ENCODE assay signal across 8 cellular contexts in the genomic region with DNA sequence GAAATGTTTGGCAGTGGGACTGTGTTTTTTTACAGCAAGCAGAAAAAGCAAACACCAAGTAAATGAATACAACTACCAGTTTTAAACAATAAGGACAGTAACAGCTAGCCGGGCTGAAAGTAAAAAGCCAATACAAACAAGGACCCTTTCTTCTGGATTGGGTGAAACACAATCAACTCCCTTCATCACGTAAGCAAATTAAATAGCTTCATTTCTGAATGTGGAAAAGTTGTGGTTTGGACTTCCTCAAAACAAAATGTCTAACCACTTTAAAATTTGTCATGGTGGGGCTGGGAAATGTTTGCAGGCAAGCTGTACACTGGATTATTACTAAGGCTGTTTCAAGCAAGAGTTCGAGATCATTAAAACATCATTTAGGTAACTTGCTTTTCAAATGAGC. TPM values are rescaled to one million over a fixed set of nuclear protein-coding genes. Genes with fewer than 3 reads are reported as not detected.
DNase-seq lines count a peak whose midpoint lies in the region; ATAC-seq, FAIRE-seq and TF ChIP-seq lines count a peak whose summit lies in the region.

No MANE protein-coding gene starts in this region.

- H3K27ac Mint-ChIP-seq in activated naive CD8-positive, alpha-beta T cell treated with anti-CD3 and anti-CD28 coated beads, Interleukin-2, amount 10 ng/mL, durations not matched to agents 7 days and 5 days = no peak overlapping the region

- peaks cover 42% of the 10 kb centered on the region for H3K36me3 Mint-ChIP-seq in activated naive CD8-positive, alpha-beta T cell treated with anti-CD3 and anti-CD28 coated beads, Interleukin-2, amount 10 ng/mL, durations not matched to agents 7 days and 5 days

- FAIRE-seq in HepG2 (lab: Jason Lieb, UNC) = peak; percentile 21

- no peak for ATAC-seq in right cardiac atrium
- ATAC-seq in activated naive CD8-positive, alpha-beta T cell treated with anti-CD3 and anti-CD28 coated beads, Interleukin-2, amount 10 ng/mL, durations not matched to agents 7 days and 5 days (ENCODE audit: low read depth) = no peak
- ATAC-seq in HepG2 = no peak
- ATAC-seq in left colon = no peak
- ATAC-seq in GM19395 (IDR thresholded peaks at IDR 0.05; ENCODE audit: unreplicated experiment) = no peak

- peaks cover 19% of the 10 kb centered on the region for H3K4me1 ChIP-seq in right cardiac atrium (ENCODE audit: control insufficient read depth, insufficient read depth, low read length)
- H3K4me1 ChIP-seq in HepG2 (ENCODE audit: insufficient read depth, low read length) = peaks cover 76% of the 10 kb centered on the region
- H3K4me1 ChIP-seq in uterus = peaks cover 0 to 14% of the 10 kb centered on the region in 2 donors

- H2AFZ ChIP-seq in HepG2 (ENCODE audit: low read length) = no peak overlapping the region

- TF ChIP-seq CTCF in HepG2 (CRISPR knock-in tag; IDR thresholded peaks at IDR 0.05) (no peak), uterus (IDR thresholded peaks at IDR 0.05) (no peak)

- CTCF ChIA-PET in HepG2 (lab: Yijun Ruan, JAX; ENCODE audit: low intra/inter-chr PET ratio, low total read pairs) = no interaction called here

- no peak for TF ChIP-seq RAD21 in HepG2 (CRISPR knock-in tag; IDR thresholded peaks at IDR 0.05)

- in situ Hi-C loops in HepG2 (cut with HindIII; ENCODE audit: extremely low pct_ligation_motif_present, low pct_unique_long_range_greater_than_20kb) = no loop called here

- peak overlapping the region; percentile 28 for H3K4me3 Mint-ChIP-seq in activated naive CD8-positive, alpha-beta T cell treated with anti-CD3 and anti-CD28 coated beads, Interleukin-2, amount 10 ng/mL, durations not matched to agents 7 days and 5 days

- WGBS in right cardiac atrium = 48% methylated on average over 3 of the region's 3 CpGs
- WGBS in HepG2 (ENCODE audit: low lambda C conversion rate) = 53% methylated on average over 3 of the region's 3 CpGs

- H4K20me1 ChIP-seq in HepG2 (ENCODE audit: insufficient read depth, low read length) = no peaks in the 10 kb centered on the region

- no peak overlapping the region; the same call in 1 of the 2 replicates for H3K9ac ChIP-seq in HepG2 (ENCODE audit: insufficient read depth, low read depth, low read length)

- no peak for TF ChIP-seq POLR2A in HepG2 (IDR thresholded peaks at IDR 0.05; ENCODE audit: insufficient read depth in 1 of 2, low read depth in 2 of 2, low read length in 2 of 2)
- TF ChIP-seq POLR2A in uterus (IDR thresholded peaks at IDR 0.05) = no peak

- H3K79me2 ChIP-seq in HepG2 (ENCODE audit: insufficient read depth, low read length) = no peaks in the 10 kb centered on the region

- H3K9me3 ChIP-seq in right cardiac atrium (ENCODE audit: control insufficient read depth, low read length) (no peaks in the 10 kb centered on the region), HepG2 (ENCODE audit: low read length) (no peaks in the 10 kb centered on the region), uterus (no peaks in the 10 kb centered on the region)

- no peaks in the 10 kb centered on the region for H3K9me3 Mint-ChIP-seq in activated naive CD8-positive, alpha-beta T cell treated with anti-CD3 and anti-CD28 coated beads, Interleukin-2, amount 10 ng/mL, durations not matched to agents 7 days and 5 days

- POLR2A ChIA-PET in activated naive CD8-positive, alpha-beta T cell treated with anti-CD3 and anti-CD28 coated beads, Interleukin-2, amount 10 ng/mL, durations not matched to agents 7 days and 5 days (lab: Charles Lee) = interaction anchor here (0.7 kb wide), 1 partner anchor 11 kb away, joined by 3 read pairs; no protein-coding TSS in a partner anchor
- POLR2A ChIA-PET in HepG2 (lab: Yijun Ruan, JAX) = interaction anchor here (1.1 kb wide), 1 partner anchor 51 kb away, joined by 4 read pairs; a partner anchor contains a TSS

- BruUV-seq in HepG2 (replicated peaks; lab: Mats Ljungman, UMichigan) = no TSS peak

- TF ChIP-seq EP300 in HepG2 (IDR thresholded peaks at IDR 0.05; ENCODE audit: low read depth in 2 of 2, low read length in 2 of 2) (no peak), HepG2 (CRISPR knock-in tag; IDR thresholded peaks at IDR 0.05; ENCODE audit: borderline replicate concordance) (no peak)

- no peak for DNase-seq in right cardiac atrium
- no peak for DNase-seq in cardiac septum (ENCODE audit: low spot score)
- no peak for DNase-seq in activated naive CD8-positive, alpha-beta T cell treated with anti-CD3 and anti-CD28 coated beads, Interleukin-2, amount 10 ng/mL, durations not matched to agents 7 days and 5 days
- DNase-seq in HepG2 (ENCODE audit: low spot score) = no peak
- no peak for DNase-seq in uterus
- no peak for DNase-seq in effector CD4-positive, alpha-beta T cell
- no peak for DNase-seq in left colon

- H3K36me3 ChIP-seq in HepG2 (replicated peaks in 1 of 2; ENCODE audit: control insufficient read depth in 1 of 2, insufficient read depth in 2 of 2, low read length in 2 of 2) (peaks cover 7 to 24% of the 10 kb centered on the region in 2 experiments), uterus (no peaks in the 10 kb centered on the region)

- no peaks in the 10 kb centered on the region for H3K27me3 ChIP-seq in right cardiac atrium (ENCODE audit: control insufficient read depth, insufficient read depth)
- no peaks in the 10 kb centered on the region for H3K27me3 ChIP-seq in HepG2 (ENCODE audit: control insufficient read depth in 1 of 2, insufficient read depth in 2 of 2, low read length in 2 of 2)
- H3K27me3 ChIP-seq in uterus = no peaks in the 10 kb centered on the region

- intact Hi-C loops in right cardiac atrium (cut with DNase I) = no loop called here
- intact Hi-C loops in cardiac septum (cut with DNase I) = no loop called here
- intact Hi-C loops in HepG2 (cut with micrococcal nuclease; ENCODE audit: unreplicated experiment) = loop anchor here (5.0 kb wide), 1 partner anchor 50 kb away; a partner anchor contains a TSS
- intact Hi-C loops in uterus (cut with DNase I; ENCODE audit: low total_unique reads) = no loop called here
- intact Hi-C loops in left colon (cut with DNase I, micrococcal nuclease) = no loop called here

- H3K4me3 ChIP-seq in right cardiac atrium (ENCODE audit: low read length) (no peak overlapping the region), HepG2 (replicated peaks in 1 of 3; ENCODE audit: insufficient read depth in 1 of 3, low read depth in 2 of 3, low read length in 3 of 3) (no peak overlapping the region), uterus (no peak overlapping the region)

- H3K4me1 Mint-ChIP-seq in activated naive CD8-positive, alpha-beta T cell treated with anti-CD3 and anti-CD28 coated beads, Interleukin-2, amount 10 ng/mL, durations not matched to agents 7 days and 5 days = peaks cover 25% of the 10 kb centered on the region

- no peak overlapping the region for H3K4me2 ChIP-seq in HepG2 (ENCODE audit: low read depth, low read length)

- H3K27ac ChIP-seq in right cardiac atrium (ENCODE audit: low read length) (peak overlapping the region; percentile 39), HepG2 (ENCODE audit: extremely low read length, insufficient read depth, low read length) (peak overlapping the region; percentile 76), uterus (peak overlapping the region; percentile 48 to 69)

- H3K27me3 Mint-ChIP-seq in activated naive CD8-positive, alpha-beta T cell treated with anti-CD3 and anti-CD28 coated beads, Interleukin-2, amount 10 ng/mL, durations not matched to agents 7 days and 5 days = no peaks in the 10 kb centered on the region

RNA-seq across cellular contexts. Expression of a gene that starts 47.4 kb away (rescaled TPM):
- total RNA-seq in right cardiac atrium (10 to 100 TPM in 3 of 4 donors, 1 to 10 TPM in 1; 7.1 to 13.5 (median 10.3) TPM), cardiac septum (9.3 TPM), HepG2 (2016; rRNA removed; fragmentation: Illumina TruSeq; extraction: Trizol) (10.4 and 12.2 TPM in 2 replicates), uterus (10 to 100 TPM in 3 of 4 donors, 1 to 10 TPM in 1; 5.9 to 19.0 (median 12.8) TPM), left colon (10 to 100 TPM; 15.0 to 17.2 TPM)
- polyA plus RNA-seq in right cardiac atrium (10.1 TPM), HepG2 (2011; rRNA removed) (6.3 and 6.7 TPM in 2 replicates)
- total RNA-seq in activated naive CD8-positive, alpha-beta T cell treated with anti-CD3 and anti-CD28 coated beads, Interleukin-2, amount 10 ng/mL, durations not matched to agents 7 days and 5 days = 10 to 100 TPM; 34.4 to 37.2 TPM
- total RNA-seq in HepG2 (2016; cell fraction: cytosol; rRNA removed; fragmentation: Illumina TruSeq; extraction: Trizol; ENCODE audit: low read depth) = 2.5 and 2.6 TPM in 2 replicates
- 8.5 and 11.7 TPM in 2 replicates for total RNA-seq in HepG2 (2016; cell fraction: insoluble cytoplasmic fraction; rRNA removed; fragmentation: Illumina TruSeq; extraction: Trizol)
- total RNA-seq in HepG2 (2016; cell fraction: membrane; rRNA removed; fragmentation: Illumina TruSeq; extraction: Trizol) = 5.2 and 5.6 TPM in 2 replicates
- total RNA-seq in HepG2 (2016; cell fraction: nucleus; rRNA removed; fragmentation: Illumina TruSeq; extraction: Trizol) = 12.5 and 13.8 TPM in 2 replicates
- polyA plus RNA-seq in HepG2 (2011; cell fraction: cytosol; rRNA removed) = 4.3 and 5.7 TPM in 2 replicates
- 32.3 and 36.3 TPM in 2 replicates for polyA plus RNA-seq in HepG2 (2011; cell fraction: nucleus; rRNA removed)
- 7.6 and 9.7 TPM in 2 replicates for polyA plus RNA-seq in HepG2 (2012)
- polyA plus RNA-seq in HepG2 (2016; cell fraction: cytosol; fragmentation: Illumina TruSeq; extraction: Trizol; ENCODE audit: low read depth) = 1.2 and 1.4 TPM in 2 replicates
- 11.8 and 12.5 TPM in 2 replicates for polyA plus RNA-seq in HepG2 (2016; cell fraction: insoluble cytoplasmic fraction; fragmentation: Illumina TruSeq; extraction: Trizol; ENCODE audit: low read depth)
- 3.1 and 3.4 TPM in 2 replicates for polyA plus RNA-seq in HepG2 (2016; cell fraction: membrane; fragmentation: Illumina TruSeq; extraction: Trizol; ENCODE audit: low read depth)
- 29.5 and 29.6 TPM in 2 replicates for polyA plus RNA-seq in HepG2 (2016; cell fraction: nucleus; fragmentation: Illumina TruSeq; extraction: Trizol; ENCODE audit: insufficient read depth, low read depth)
- polyA minus RNA-seq in HepG2 (2011; rRNA and poly(A)+ RNA removed; ENCODE audit: low replicate concordance) = 5.0 and 14.9 TPM in 2 replicates
- 1.4 and 1.7 TPM in 2 replicates for polyA minus RNA-seq in HepG2 (2011; cell fraction: cytosol; rRNA and poly(A)+ RNA removed)
- 11.3 and 11.8 TPM in 2 replicates for polyA minus RNA-seq in HepG2 (2011; cell fraction: nucleus; rRNA and poly(A)+ RNA removed)

RNA-seq across cellular contexts. Expression of a gene that starts 48.7 kb away (rescaled TPM):
- total RNA-seq in right cardiac atrium (10 to 100 TPM; 31.7 to 44.6 (median 35.8) TPM), cardiac septum (31.2 TPM), HepG2 (2016; rRNA removed; fragmentation: Illumina TruSeq; extraction: Trizol) (15.2 and 18.4 TPM in 2 replicates), uterus (10 to 100 TPM; 30.3 to 55.7 (median 47.0) TPM), left colon (10 to 100 TPM; 29.0 to 31.4 TPM)
- polyA plus RNA-seq in right cardiac atrium (17.9 TPM), HepG2 (2011; rRNA removed) (18.7 and 19.8 TPM in 2 replicates)
- total RNA-seq in activated naive CD8-positive, alpha-beta T cell treated with anti-CD3 and anti-CD28 coated beads, Interleukin-2, amount 10 ng/mL, durations not matched to agents 7 days and 5 days = 100 to 1,000 TPM; 101 to 103 TPM
- total RNA-seq in HepG2 (2016; cell fraction: cytosol; rRNA removed; fragmentation: Illumina TruSeq; extraction: Trizol; ENCODE audit: low read depth) = 6.4 and 7.3 TPM in 2 replicates
- 14.1 and 17.8 TPM in 2 replicates for total RNA-seq in HepG2 (2016; cell fraction: insoluble cytoplasmic fraction; rRNA removed; fragmentation: Illumina TruSeq; extraction: Trizol)
- 9.0 and 9.5 TPM in 2 replicates for total RNA-seq in HepG2 (2016; cell fraction: membrane; rRNA removed; fragmentation: Illumina TruSeq; extraction: Trizol)
- 31.9 and 34.5 TPM in 2 replicates for total RNA-seq in HepG2 (2016; cell fraction: nucleus; rRNA removed; fragmentation: Illumina TruSeq; extraction: Trizol)
- polyA plus RNA-seq in HepG2 (2011; cell fraction: cytosol; rRNA removed) = 9.5 and 12.3 TPM in 2 replicates
- polyA plus RNA-seq in HepG2 (2011; cell fraction: nucleus; rRNA removed) = 50.5 and 56.5 TPM in 2 replicates
- 14.5 and 15.2 TPM in 2 replicates for polyA plus RNA-seq in HepG2 (2012)
- polyA plus RNA-seq in HepG2 (2016; cell fraction: cytosol; fragmentation: Illumina TruSeq; extraction: Trizol; ENCODE audit: low read depth) = 0.65 and 0.83 TPM in 2 replicates
- polyA plus RNA-seq in HepG2 (2016; cell fraction: insoluble cytoplasmic fraction; fragmentation: Illumina TruSeq; extraction: Trizol; ENCODE audit: low read depth) = 11.7 and 12.8 TPM in 2 replicates
- 2.2 and 2.5 TPM in 2 replicates for polyA plus RNA-seq in HepG2 (2016; cell fraction: membrane; fragmentation: Illumina TruSeq; extraction: Trizol; ENCODE audit: low read depth)
- 59.1 and 66.0 TPM in 2 replicates for polyA plus RNA-seq in HepG2 (2016; cell fraction: nucleus; fragmentation: Illumina TruSeq; extraction: Trizol; ENCODE audit: insufficient read depth, low read depth)
- 26.7 and 35.9 TPM in 2 replicates for polyA minus RNA-seq in HepG2 (2011; rRNA and poly(A)+ RNA removed; ENCODE audit: low replicate concordance)
- polyA minus RNA-seq in HepG2 (2011; cell fraction: cytosol; rRNA and poly(A)+ RNA removed) = 11.9 and 13.6 TPM in 2 replicates
- 90.6 and 102 TPM in 2 replicates for polyA minus RNA-seq in HepG2 (2011; cell fraction: nucleus; rRNA and poly(A)+ RNA removed)

RNA-seq across cellular contexts. Expression of a gene that starts 51.7 kb away (rescaled TPM):
- total RNA-seq in right cardiac atrium = 10 to 100 TPM; 20.5 to 24.7 (median 21.1) TPM
- 9.6 TPM for polyA plus RNA-seq in right cardiac atrium
- total RNA-seq in cardiac septum = 15.5 TPM
- total RNA-seq in activated naive CD8-positive, alpha-beta T cell treated with anti-CD3 and anti-CD28 coated beads, Interleukin-2, amount 10 ng/mL, durations not matched to agents 7 days and 5 days = 10 to 100 TPM; 85.8 to 88.8 TPM
- total RNA-seq in HepG2 (2016; rRNA removed; fragmentation: Illumina TruSeq; extraction: Trizol) = 34.1 and 40.7 TPM in 2 replicates
- 19.2 and 22.0 TPM in 2 replicates for total RNA-seq in HepG2 (2016; cell fraction: cytosol; rRNA removed; fragmentation: Illumina TruSeq; extraction: Trizol; ENCODE audit: low read depth)
- 35.8 and 44.1 TPM in 2 replicates for total RNA-seq in HepG2 (2016; cell fraction: insoluble cytoplasmic fraction; rRNA removed; fragmentation: Illumina TruSeq; extraction: Trizol)
- 36.6 and 37.4 TPM in 2 replicates for total RNA-seq in HepG2 (2016; cell fraction: membrane; rRNA removed; fragmentation: Illumina TruSeq; extraction: Trizol)
- total RNA-seq in HepG2 (2016; cell fraction: nucleus; rRNA removed; fragmentation: Illumina TruSeq; extraction: Trizol) = 27.2 and 29.0 TPM in 2 replicates
- 41.6 and 51.0 TPM in 2 replicates for polyA plus RNA-seq in HepG2 (2011; rRNA removed)
- 36.8 and 47.0 TPM in 2 replicates for polyA plus RNA-seq in HepG2 (2011; cell fraction: cytosol; rRNA removed)
- 90.0 and 92.3 TPM in 2 replicates for polyA plus RNA-seq in HepG2 (2011; cell fraction: nucleus; rRNA removed)
- 36.3 and 37.0 TPM in 2 replicates for polyA plus RNA-seq in HepG2 (2012)
- polyA plus RNA-seq in HepG2 (2016; cell fraction: cytosol; fragmentation: Illumina TruSeq; extraction: Trizol; ENCODE audit: low read depth) = 6.9 and 7.4 TPM in 2 replicates
- polyA plus RNA-seq in HepG2 (2016; cell fraction: insoluble cytoplasmic fraction; fragmentation: Illumina TruSeq; extraction: Trizol; ENCODE audit: low read depth) = 32.2 and 35.3 TPM in 2 replicates
- polyA plus RNA-seq in HepG2 (2016; cell fraction: membrane; fragmentation: Illumina TruSeq; extraction: Trizol; ENCODE audit: low read depth) = 19.0 and 20.8 TPM in 2 replicates
- 53.7 and 57.1 TPM in 2 replicates for polyA plus RNA-seq in HepG2 (2016; cell fraction: nucleus; fragmentation: Illumina TruSeq; extraction: Trizol; ENCODE audit: insufficient read depth, low read depth)
- polyA minus RNA-seq in HepG2 (2011; rRNA and poly(A)+ RNA removed; ENCODE audit: low replicate concordance) = 40.3 and 72.5 TPM in 2 replicates
- polyA minus RNA-seq in HepG2 (2011; cell fraction: cytosol; rRNA and poly(A)+ RNA removed) = 27.5 and 31.2 TPM in 2 replicates
- polyA minus RNA-seq in HepG2 (2011; cell fraction: nucleus; rRNA and poly(A)+ RNA removed) = 41.3 and 58.9 TPM in 2 replicates
- total RNA-seq in uterus = 10 to 100 TPM; 13.1 to 54.3 (median 37.7) TPM
- total RNA-seq in left colon = 10 to 100 TPM; 65.3 to 68.3 TPM
